14 cellular contexts compared by ENCODE assay signal in the genomic region with DNA sequence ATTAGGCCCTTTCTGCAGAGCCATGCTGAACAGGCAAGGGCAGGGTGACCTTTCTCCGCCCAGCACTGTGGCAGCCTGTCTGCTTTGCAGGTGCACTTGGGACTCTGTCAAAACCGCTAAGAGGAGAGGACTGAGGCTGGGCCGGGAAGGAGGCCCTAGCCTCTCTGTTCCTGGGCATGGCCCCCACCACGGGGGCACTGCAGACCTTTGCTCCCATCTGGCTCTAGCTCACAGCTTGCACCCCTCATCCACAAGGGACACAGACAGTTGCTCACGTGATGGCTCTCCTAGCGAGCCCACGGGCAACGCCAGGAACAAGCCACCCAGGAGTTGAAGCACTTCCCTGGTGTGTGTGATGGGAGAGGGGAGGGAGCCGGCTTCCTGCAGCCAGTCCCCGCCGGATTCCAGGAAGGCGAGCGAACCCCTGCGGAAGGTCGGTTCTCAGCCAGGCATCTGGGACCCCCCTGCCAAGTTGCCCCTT. TPM values are rescaled to one million over a fixed set of nuclear protein-coding genes. Genes with fewer than 3 reads are reported as not detected.
"Had no signal": no experiment of that assay in that cellular context is flagged by ENCODE, and none has a peak within 500 bp of the region (broad histone marks: within the 10 kb centered on the region; RNA-seq: fewer than 3 reads in every experiment).

No MANE protein-coding gene starts in this region.

- H3K4me3 ChIP-seq: skin epidermis had no signal

- FAIRE-seq: astrocyte, bronchial epithelial cell, frontal cortex had no signal

- ATAC-seq: activated CD4-positive, CD25-positive, alpha-beta regulatory T cell treated with anti-CD3 and anti-CD28 coated beads, Interleukin-2, amount 50 U/mL, for 24 hours had no signal

- H3K27ac ChIP-seq: skin epidermis had no signal

- DNase-seq: activated naive CD4-positive, alpha-beta T cell treated with anti-CD3 and anti-CD28 coated beads, Interleukin-2, amount 50 U/mL, for 16 hours; stimulated activated CD4-positive, alpha-beta T cell treated with anti-CD3 and anti-CD28 coated beads, Interleukin-4, amount 100 ng/mL, for 24 hours; SW 1271 had no signal

RNA-seq across cellular contexts. Expression of a gene that starts 43.0 kb away (rescaled TPM):
- total RNA-seq: activated CD8-positive, alpha-beta memory T cell treated with anti-CD3 and anti-CD28 coated beads for 36 hours; astrocyte; bronchial epithelial cell; dermis microvascular lymphatic vessel endothelial cell; epithelial cell of proximal tubule; osteocyte; SK-MEL-5; T-helper 2 cell treated with Interferon-gamma antibody and Interleukin-4, amounts not matched to agents 100 ng/mL and 5 ng/mL, for 36 hours had no signal
